11 cellular contexts compared by ENCODE assay signal in the genomic region with DNA sequence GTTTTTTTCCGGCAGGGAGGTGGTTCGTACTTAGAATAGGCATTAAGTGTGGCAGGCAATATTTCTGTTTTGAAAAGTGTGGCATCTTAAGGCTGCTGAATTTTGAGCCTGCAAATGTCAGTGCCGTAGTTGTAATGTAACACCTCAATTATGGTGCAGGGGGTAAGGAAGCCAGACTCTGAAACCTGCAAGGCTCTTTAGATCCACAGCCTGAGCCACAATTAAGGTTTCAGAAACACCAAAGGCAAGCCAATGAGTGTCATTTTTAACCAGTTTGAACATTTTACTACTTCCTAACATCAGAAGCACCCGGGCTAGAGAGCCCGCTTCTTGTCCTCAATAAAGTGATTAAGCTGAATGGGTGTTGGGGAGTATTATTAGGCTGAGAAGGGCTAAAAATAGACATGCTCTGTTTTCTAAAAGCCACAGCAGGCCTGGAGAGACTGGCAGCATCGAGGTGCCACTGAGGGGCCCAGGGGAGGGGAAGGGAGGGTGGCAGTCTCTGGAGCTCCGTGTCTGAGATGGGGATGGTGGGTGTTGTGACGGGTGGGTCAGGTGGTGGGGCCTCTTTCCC.
DNase-seq lines count a peak whose midpoint lies in the region; ATAC-seq and TF ChIP-seq lines count a peak whose summit lies in the region.
"Had no signal": no experiment of that assay in that cellular context is flagged by ENCODE, and none has a peak within 500 bp of the region (broad histone marks: within the 10 kb centered on the region; RNA-seq: fewer than 3 reads in every experiment).

No MANE protein-coding gene starts in this region.

- no peaks in the 10 kb centered on the region for H3K9me3 Mint-ChIP-seq in T-cell
- H3K9me3 Mint-ChIP-seq: neural crest cell had no signal

- POLR2A ChIA-PET in T-cell (lab: Charles Lee): interaction anchor here in 1 of 2 donors (0.6 to 1.2 kb wide), 2 partner anchors 67 to 229 kb away, joined by 3 to 6 read pairs; no protein-coding TSS in a partner anchor
- POLR2A ChIA-PET in PC-3 (lab: Charles Lee; ENCODE audit: unreplicated experiment): no interaction called here

- 22 to 48% (median 34%) methylated on average over 8 of the region's 8 CpGs for WGBS in heart left ventricle, 4 donors

- no peak overlapping the region for H3K4me2 ChIP-seq in skeletal muscle satellite cell (ENCODE audit: low read length)
- no peak overlapping the region for H3K4me2 ChIP-seq in PC-3 (ENCODE audit: low read length)

- no peaks in the 10 kb centered on the region for H3K36me3 Mint-ChIP-seq in T-cell

- peak overlapping the region in 1 of 3 donors; percentile 63 for H3K4me3 Mint-ChIP-seq in T-cell
- H3K4me3 Mint-ChIP-seq: neural crest cell had no signal

- no peaks in the 10 kb centered on the region for H4K20me1 ChIP-seq in PC-3 (ENCODE audit: low read length)

- peak overlapping the region; percentile 80 to 100 (median 98) for H3K27ac ChIP-seq in heart left ventricle
- no peak overlapping the region for H3K27ac ChIP-seq in PC-3 (ENCODE audit: low read length)
- H3K27ac ChIP-seq in SJCRH30: no peak overlapping the region

- in situ Hi-C loops in G401 (cut with HindIII; ENCODE audit: low sequenced_read_pairs): no loop called here

- H3K27me3 ChIP-seq in heart left ventricle (no peaks in the 10 kb centered on the region), skeletal muscle satellite cell (ENCODE audit: control insufficient read depth, insufficient read depth, low read length) (no peaks in the 10 kb centered on the region), PC-3 (ENCODE audit: low read length) (peaks cover 100% of the 10 kb centered on the region), SJCRH30 (no peaks in the 10 kb centered on the region)

- CTCF ChIA-PET in T-cell (lab: Charles Lee) (interaction anchor here in 1 of 2 donors (0.7 kb wide), 1 partner anchor 13 kb away, joined by 3 read pairs; no protein-coding TSS in a partner anchor), PC-3 (lab: Charles Lee) (no interaction called here)

- H3K9me2 ChIP-seq in PC-3 (replicated peaks; ENCODE audit: low read length): no peaks in the 10 kb centered on the region

- no peak for TF ChIP-seq CTCF in heart left ventricle (IDR thresholded peaks at IDR 0.05)
- TF ChIP-seq CTCF in PC-3 (conservative IDR thresholded peaks at IDR 0.05; ENCODE audit: low read depth, low read length): no peak

- peak; percentile 72 to 90 (median 75) for ATAC-seq in T-cell (replicated peaks in 1 of 4)
- ATAC-seq in heart left ventricle: peak; percentile 42 to 76 (median 64)
- no peak for ATAC-seq in PC-3

- H3K36me3 ChIP-seq in heart left ventricle: no peaks in the 10 kb centered on the region
- H3K36me3 ChIP-seq in skeletal muscle satellite cell (ENCODE audit: insufficient read depth, low read length): peaks cover 33% of the 10 kb centered on the region
- no peaks in the 10 kb centered on the region for H3K36me3 ChIP-seq in PC-3 (ENCODE audit: low read depth, low read length)
- no peaks in the 10 kb centered on the region for H3K36me3 ChIP-seq in SJCRH30

- no peaks in the 10 kb centered on the region for H3F3A ChIP-seq in PC-3 (ENCODE audit: low read length, unreplicated experiment)

- H3K4me1 ChIP-seq in heart left ventricle (peaks cover 64 to 100% (median 96%) of the 10 kb centered on the region in 12 donors), skeletal muscle satellite cell (ENCODE audit: control insufficient read depth, insufficient read depth, low read length) (peaks cover 95% of the 10 kb centered on the region), PC-3 (ENCODE audit: insufficient read depth, low read length) (no peaks in the 10 kb centered on the region), SJCRH30 (no peaks in the 10 kb centered on the region)

- peak overlapping the region in 2 of 12 donors; percentile 31 to 35 for H3K4me3 ChIP-seq in heart left ventricle
- H3K4me3 ChIP-seq in skeletal muscle satellite cell (ENCODE audit: low read length): no peak overlapping the region
- no peak overlapping the region for H3K4me3 ChIP-seq in PC-3 (ENCODE audit: low read length)
- H3K4me3 ChIP-seq in SJCRH30: no peak overlapping the region

- H3K9me3 ChIP-seq in heart left ventricle (no peaks in the 10 kb centered on the region), skeletal muscle satellite cell (replicated peaks; ENCODE audit: low read length) (no peaks in the 10 kb centered on the region), PC-3 (ENCODE audit: low read length) (no peaks in the 10 kb centered on the region), SJCRH30 (replicated peaks) (no peaks in the 10 kb centered on the region)

- H3K4me1 Mint-ChIP-seq in T-cell: peaks cover 81 to 90% (median 84%) of the 10 kb centered on the region in 3 donors

- intact Hi-C loops in heart left ventricle (cut with DNase I): loop anchor here in 4 of 10 donors (5.0 to 10.0 kb wide), 4 partner anchors 48 to 298 kb away; a partner anchor contains a TSS
- intact Hi-C loops in PC-3 (cut with micrococcal nuclease): no loop called here

- H3K27me3 Mint-ChIP-seq in T-cell: no peaks in the 10 kb centered on the region

- peak; percentile 65 to 87 for TF ChIP-seq POLR2A in heart left ventricle (IDR thresholded peaks at IDR 0.05)

- H3K27ac Mint-ChIP-seq in T-cell: peak overlapping the region; percentile 88 to 95

- H3K79me2 ChIP-seq in PC-3 (ENCODE audit: low read length): no peaks in the 10 kb centered on the region

- H2AFZ ChIP-seq in PC-3 (ENCODE audit: low read length): no peak overlapping the region

- H3K9ac ChIP-seq in skeletal muscle satellite cell (ENCODE audit: low read depth, low read length) (peak overlapping the region; percentile 59), PC-3 (ENCODE audit: low read length) (no peak overlapping the region)

- DNase-seq in G401 (ENCODE audit: low spot score): peak; percentile 31
- peak in 12 of 34 experiments; percentile 6 to 72 (median 30) for DNase-seq in T-cell
- peak in 4 of 5 donors; percentile 54 to 85 (median 76) for DNase-seq in heart left ventricle
- DNase-seq in NCI-H1694 treated with DMSO at 0.1 percent for 48 hours (lab: John Stamatoyannopoulos, UW): no peak
- no peak for DNase-seq in PC-3
- DNase-seq in SJCRH30: no peak
- no peak for DNase-seq in AG08395 (ENCODE audit: low spot score)
- DNase-seq: activated effector memory CD4-positive, alpha-beta T cell treated with Interleukin-2 at 50 U/mL for 16 hours; NCI-H1092 had no signal

- BruUV-seq in PC-3 (replicated peaks; lab: Mats Ljungman, UMichigan): no TSS peak

Comparison
In these comparisons a context has a peak if more than half of its experiments do, and no peak if none do; other contexts are left out.
1. DNase-seq: peak in G401 (single experiment) and heart left ventricle (4 of 5); none in NCI-H1694 treated with DMSO at 0.1 percent for 48 hours (single experiment), PC-3 (single experiment), SJCRH30 (0 of 2) and AG08395 (single experiment).
2. H3K27ac ChIP-seq: peak in heart left ventricle (12 of 12); none in PC-3 (single experiment) and SJCRH30 (single experiment).